8 cellular contexts compared by ENCODE assay signal in genomic region chr9:93304574-93305496, GRCh38.
DNase-seq lines count a peak whose midpoint lies in the region; ATAC-seq, FAIRE-seq and TF ChIP-seq lines count a peak whose summit lies in the region.
"Had no signal": no experiment of that assay in that cellular context is flagged by ENCODE, and none has a peak within 500 bp of the region (broad histone marks: within the 10 kb centered on the region; RNA-seq: fewer than 3 reads in every experiment).

No MANE protein-coding gene starts in this region.

- ATAC-seq in pancreas (peak; percentile 65 to 80 (median 77)), GM19467 (IDR thresholded peaks at IDR 0.05; ENCODE audit: unreplicated experiment) (no peak)

- intact Hi-C loops in pancreas (cut with DNase I): loop anchor here (5.0 to 10.0 kb wide), 3 partner anchors 120 to 148 kb away; partner anchors contain the start of gene WNK2 (in 1 of the 3)

- no peaks in the 10 kb centered on the region for H3K9me3 ChIP-seq in pancreas

- peak; percentile 59 for DNase-seq in Daoy (ENCODE audit: low read depth)
- peak; percentile 45 for DNase-seq in HT1080 (ENCODE audit: low read depth)
- peak; percentile 36 for DNase-seq in germinal center (ENCODE audit: low spot score)
- DNase-seq in pancreas: peak; percentile 46 to 88 (median 72)
- no peak for DNase-seq in AML-193 (lab: John Stamatoyannopoulos, UW)

- peaks cover 0 to 15% (median 0%) of the 10 kb centered on the region in 3 donors for H3K36me3 ChIP-seq in pancreas

- no peak for FAIRE-seq in pancreas (lab: Jason Lieb, UNC)
- FAIRE-seq: TTC549 had no signal

- no peaks in the 10 kb centered on the region for H3K27me3 ChIP-seq in pancreas

- H3K27ac ChIP-seq in pancreas: no peak overlapping the region

- 48 to 57% methylated on average over 16 to 17 of the region's 17 CpGs for WGBS in pancreas, 2 donors

- TF ChIP-seq CTCF in WI38 (IDR thresholded peaks at IDR 0.05; ENCODE audit: low read depth, low read length) (peak; percentile 77), pancreas (IDR thresholded peaks at IDR 0.05) (peak; percentile 13 to 44 (median 38))

- no peak overlapping the region for H3K4me3 ChIP-seq in WI38 (ENCODE audit: low read depth, low read length)
- H3K4me3 ChIP-seq in pancreas: no peak overlapping the region

- no peaks in the 10 kb centered on the region for H3K4me1 ChIP-seq in pancreas

Comparison
In these comparisons a context has a peak if more than half of its experiments do, and no peak if none do; other contexts are left out.
1. DNase-seq: peak in Daoy (single experiment), HT1080 (single experiment), germinal center (single experiment) and pancreas (6 of 6); none in AML-193 (0 of 2).